ENCODE assay signal across 17 cellular contexts in genomic region chr11:35250631-35251030, GRCh38.
"Had no signal": no experiment of that assay in that cellular context is flagged by ENCODE, and none has a peak within 500 bp of the region (broad histone marks: within the 10 kb centered on the region; RNA-seq: fewer than 3 reads in every experiment).

No MANE protein-coding gene starts in this region.

- H3K36me3 Mint-ChIP-seq: memory B cell, natural killer cell had no signal

- H3K27ac ChIP-seq: tibial nerve had no signal

- H3K4me1 Mint-ChIP-seq: endodermal cell, memory B cell had no signal

- H3K27me3 ChIP-seq: dorsolateral prefrontal cortex, gastroesophageal sphincter, tibial nerve had no signal

- DNase-seq: activated CD4-positive, alpha-beta T cell treated with anti-CD3 and anti-CD28 coated beads for 1 hour; activated CD4-positive, alpha-beta T cell treated with anti-CD3 and anti-CD28 coated beads, Interleukin-2, amount 50 U/mL, for 4 hours; activated naive CD4-positive, alpha-beta T cell treated with anti-CD3 and anti-CD28 coated beads for 36 hours; dorsolateral prefrontal cortex; endodermal cell; mucosa of descending colon; natural killer cell; posterior cingulate gyrus; small intestine; stimulated activated CD4-positive, alpha-beta T cell treated with anti-CD3 and anti-CD28 coated beads, Interleukin-4, amount 100 ng/mL, for 24 hours; stimulated activated naive CD4-positive, alpha-beta T cell; substantia nigra had no signal

- H3K27me3 Mint-ChIP-seq: memory B cell had no signal

- H3K4me3 ChIP-seq: dorsolateral prefrontal cortex, gastroesophageal sphincter, mucosa of descending colon, tibial nerve had no signal

- H3K27ac Mint-ChIP-seq: activated naive CD4-positive, alpha-beta T cell treated with anti-CD3 and anti-CD28 coated beads for 36 hours; activated T-helper 2 cell treated with anti-CD3 and anti-CD28 coated beads, Interferon-gamma antibody, Interleukin-2, Interleukin-4, amounts not matched to agents 10 μg/mL and 5 μg/mL and 100 μg/mL, durations not matched to agents 14 hours and 24 hours and 36 hours; endodermal cell; memory B cell; T-helper 2 cell treated with Interferon-gamma antibody and Interleukin-4, amounts not matched to agents 5 μg/mL and 100 μg/mL, for 36 hours had no signal

- H3K4me1 ChIP-seq: tibial nerve had no signal

- ATAC-seq: gastroesophageal sphincter, mucosa of descending colon, natural killer cell had no signal

- H3K36me3 ChIP-seq: gastroesophageal sphincter, tibial nerve had no signal

- H3K9me3 ChIP-seq: gastroesophageal sphincter, mucosa of descending colon, tibial nerve had no signal

- H3K9me3 Mint-ChIP-seq: memory B cell, natural killer cell had no signal

- H3K4me3 Mint-ChIP-seq: activated naive CD4-positive, alpha-beta T cell treated with anti-CD3 and anti-CD28 coated beads for 36 hours; endodermal cell; memory B cell; natural killer cell; T-helper 2 cell treated with Interferon-gamma antibody and Interleukin-4, amounts not matched to agents 5 μg/mL and 100 μg/mL, for 36 hours had no signal
